25 cellular contexts compared by ENCODE assay signal in genomic region chr9:27626629-27627564, GRCh38. TPM values are rescaled to one million over a fixed set of nuclear protein-coding genes. Genes with fewer than 3 reads are reported as not detected.
A peak's percentile ranks its signal among the peaks of the same experiment; 100 is the strongest.
DNase-seq lines count a peak whose midpoint lies in the region; ATAC-seq and TF ChIP-seq lines count a peak whose summit lies in the region.
"Had no signal": no experiment of that assay in that cellular context is flagged by ENCODE, and none has a peak within 500 bp of the region (broad histone marks: within the 10 kb centered on the region; RNA-seq: fewer than 3 reads in every experiment).

No MANE protein-coding gene starts in this region.

- H3K9me3 ChIP-seq in NT2/D1 (ENCODE audit: insufficient read depth, low read length) (no peaks in the 10 kb centered on the region), duodenal mucosa (ENCODE audit: control insufficient read depth in 1 of 2, low read length in 2 of 2) (no peaks in the 10 kb centered on the region), stomach (no peaks in the 10 kb centered on the region)
- H3K9me3 ChIP-seq: adrenal gland, tibial artery had no signal

- H3K4me1 ChIP-seq in NT2/D1 (ENCODE audit: insufficient read depth, insufficient read length) (no peaks in the 10 kb centered on the region), duodenal mucosa (ENCODE audit: control insufficient read depth in 1 of 2, insufficient read depth in 2 of 2, low read length in 2 of 2) (peaks cover 3 to 6% of the 10 kb centered on the region in 2 donors), stomach (peaks cover 0 to 6% (median 6%) of the 10 kb centered on the region in 4 donors)
- H3K4me1 ChIP-seq: adrenal gland, tibial artery had no signal

- WGBS in stomach, 5 donors: 29 to 48% (median 31%) methylated on average over 12 of the region's 12 CpGs

- H3K27ac ChIP-seq in duodenal mucosa (ENCODE audit: low read depth, low read length) (no peak overlapping the region), stomach (peak overlapping the region; percentile 40 to 67 (median 56))
- H3K27ac ChIP-seq: adrenal gland, coronary artery, tibial artery had no signal

- peaks cover 3% of the 10 kb centered on the region for H3K27me3 ChIP-seq in NT2/D1 (ENCODE audit: insufficient read depth, insufficient read length)
- no peaks in the 10 kb centered on the region for H3K27me3 ChIP-seq in duodenal mucosa (ENCODE audit: control insufficient read depth in 1 of 2, insufficient read depth in 2 of 2, low read length in 2 of 2)
- no peaks in the 10 kb centered on the region for H3K27me3 ChIP-seq in stomach
- H3K27me3 ChIP-seq: adrenal gland, tibial artery had no signal

- peak; percentile 31 for ATAC-seq in left lobe of liver
- ATAC-seq: activated T-cell treated with anti-CD3 and anti-CD28 coated beads, Interleukin-2, amount 50 U/mL, for 4 hours; natural killer cell treated with Interleukin-12 subunit alpha and Interleukin-12 subunit beta and Interleukin-15 and Interleukin-18, amount 100 ng/mL, for 72 hours; SK-N-SH treated with all-trans-retinoic acid at 6 μM for 48 hours; stimulated activated naive CD8-positive, alpha-beta T cell treated with anti-CD3 and anti-CD28 coated beads, Interleukin-15, amount 100 ng/mL, for 72 hours had no signal

- H3K36me3 ChIP-seq in NT2/D1 (ENCODE audit: insufficient read depth, insufficient read length, low read length) (no peaks in the 10 kb centered on the region), duodenal mucosa (ENCODE audit: control insufficient read depth in 1 of 2, insufficient read depth in 2 of 2, low read length in 2 of 2) (no peaks in the 10 kb centered on the region), stomach (no peaks in the 10 kb centered on the region)
- H3K36me3 ChIP-seq: adrenal gland, tibial artery had no signal

- H3K9ac ChIP-seq in NT2/D1 (ENCODE audit: insufficient read length, low read depth) (no peak overlapping the region), duodenal mucosa (ENCODE audit: low read depth in 1 of 2, low read length in 2 of 2) (peak overlapping the region; percentile 36 to 39)

- peak; percentile 16 for DNase-seq in NT2/D1 (ENCODE audit: low read depth, low spot score)
- DNase-seq in left lobe of liver (ENCODE audit: low spot score): no peak
- no peak for DNase-seq in stomach
- no peak for DNase-seq in activated CD4-positive, CD25-positive, alpha-beta regulatory T cell (lab: John Stamatoyannopoulos, UW)
- DNase-seq in NCI-H1436 (lab: John Stamatoyannopoulos, UW): no peak
- no peak for DNase-seq in mesenteric fat pad (ENCODE audit: low spot score)
- DNase-seq in NCI-H774 (lab: John Stamatoyannopoulos, UW): no peak
- DNase-seq: activated CD4-positive, alpha-beta T cell treated with anti-CD3 and anti-CD28 coated beads, Interleukin-2, amount 10 ng/mL, durations not matched to agents 24 days and 14 days; activated naive CD4-positive, alpha-beta T cell; activated T-cell treated with anti-CD3 and anti-CD28 coated beads, Interleukin-2, amount 50 U/mL, for 4 hours; adrenal gland; EL; glutamatergic neuron; HFFc6; KBM-7; midbrain; MM.1S; NCI-H1417 treated with DMSO at 0.1 percent for 48 hours; NCI-H524; stimulated activated naive CD8-positive, alpha-beta T cell treated with anti-CD3 and anti-CD28 coated beads, Interleukin-15, amount 100 ng/mL, for 72 hours; tibial artery had no signal

- TF ChIP-seq EP300 in stomach (IDR thresholded peaks at IDR 0.05): no peak

- TF ChIP-seq CTCF in stomach (IDR thresholded peaks at IDR 0.05): no peak

- H3K4me3 ChIP-seq in NT2/D1 (ENCODE audit: insufficient read length, low read depth) (no peak overlapping the region), duodenal mucosa (ENCODE audit: low read depth in 1 of 2, low read length in 2 of 2) (peak overlapping the region; percentile 41 to 65), stomach (peak overlapping the region in 1 of 4 donors; percentile 15)
- H3K4me3 ChIP-seq: adrenal gland, coronary artery, tibial artery had no signal

- TF ChIP-seq POLR2A in stomach (IDR thresholded peaks at IDR 0.05): no peak

- intact Hi-C loops in stomach (cut with DNase I; ENCODE audit: low total_unique reads): no loop called here

RNA-seq across cellular contexts. Expression of gene C9orf72, which starts 53.6 kb away (rescaled TPM):
- total RNA-seq in left lobe of liver (5.6 TPM), stomach (10 to 100 TPM in 4 of 5 donors, 1 to 10 TPM in 1; 2.6 to 69.9 (median 12.9) TPM), mesenteric fat pad (24.6 TPM)
- polyA plus RNA-seq in stomach: 1 to 10 TPM; 4.7 to 6.5 (median 5.9) TPM
